24 cellular contexts compared by ENCODE assay signal in genomic region chr1:214464303-214465287, GRCh38.
DNase-seq lines count a peak whose midpoint lies in the region; ATAC-seq, FAIRE-seq and TF ChIP-seq lines count a peak whose summit lies in the region.
"Had no signal": no experiment of that assay in that cellular context is flagged by ENCODE, and none has a peak within 500 bp of the region (broad histone marks: within the 10 kb centered on the region; RNA-seq: fewer than 3 reads in every experiment).

No MANE protein-coding gene starts in this region.

- peak; percentile 53 for FAIRE-seq in D721Med (lab: Jason Lieb, UNC)
- FAIRE-seq: H1, islet of Langerhans had no signal

- CTCF ChIA-PET in HEK293T (lab: Yijun Ruan, JAX) = no interaction called here

- H3K4me1 Mint-ChIP-seq in endodermal cell = peaks cover 37% of the 10 kb centered on the region
- H3K4me1 Mint-ChIP-seq: activated CD4-positive, alpha-beta memory T cell treated with anti-CD3 and anti-CD28 coated beads, Interleukin-2, amount 10 ng/mL, durations not matched to agents 7 days and 5 days; IgD-negative memory B cell; stimulated activated effector memory CD8-positive, alpha-beta T cell treated with anti-CD3 and anti-CD28 coated beads, Interleukin-12 subunit alpha, Interleukin-12 subunit beta, amount 100 ng/mL, for 72 hours had no signal

- H2AFZ ChIP-seq in osteoblast (ENCODE audit: low read length) = no peak overlapping the region

- no peaks in the 10 kb centered on the region for H3K27me3 Mint-ChIP-seq in endodermal cell (ENCODE audit: insufficient read depth)
- H3K27me3 Mint-ChIP-seq: type B pancreatic cell had no signal

- TF ChIP-seq CTCF in D721Med (IDR thresholded peaks at IDR 0.05; ENCODE audit: insufficient read depth, missing control alignments) = no peak
- TF ChIP-seq CTCF in endodermal cell (conservative IDR thresholded peaks at IDR 0.05) = no peak
- TF ChIP-seq CTCF in osteoblast (IDR thresholded peaks at IDR 0.05; ENCODE audit: extremely low read depth, low read depth, low read length) = no peak

- H3K79me2 ChIP-seq in osteoblast (ENCODE audit: insufficient read depth, low read length) = peaks cover 98% of the 10 kb centered on the region

- no peaks in the 10 kb centered on the region for H3K9me3 ChIP-seq in endodermal cell (ENCODE audit: control insufficient read depth, low read length)
- no peaks in the 10 kb centered on the region for H3K9me3 ChIP-seq in osteoblast (ENCODE audit: low read depth, low read length)

- DNase-seq in D721Med (ENCODE audit: insufficient read length, low spot score) = no peak
- peak; percentile 57 to 83 for DNase-seq in NCI-H446 (lab: John Stamatoyannopoulos, UW)
- no peak for DNase-seq in endodermal cell
- no peak for DNase-seq in osteoblast (ENCODE audit: insufficient read length, low spot score, missing footprints)
- no peak for DNase-seq in activated CD8-positive, alpha-beta memory T cell treated with anti-CD3 and anti-CD28 coated beads, Interleukin-2, amount 50 U/mL, for 48 hours
- no peak for DNase-seq in middle frontal gyrus (ENCODE audit: extremely low spot score, low spot score)
- DNase-seq in HEK293T (ENCODE audit: extremely low spot score) = no peak
- DNase-seq: activated CD4-positive, alpha-beta memory T cell treated with anti-CD3 and anti-CD28 coated beads, Interleukin-2, amount 10 ng/mL, durations not matched to agents 7 days and 5 days; activated T-cell treated with anti-CD3 and anti-CD28 coated beads, Interleukin-2, amount 50 U/mL, for 4 hours; central memory CD4-positive, alpha-beta T cell; DND-41; effector CD8-positive, alpha-beta T cell; mesenchymal stem cell; MM.1S; SIG-M5; stimulated activated CD4-positive, alpha-beta T cell treated with anti-CD3 and anti-CD28 coated beads, Interleukin-15, amount 100 ng/mL, for 24 hours had no signal

- POLR2A ChIA-PET in HEK293T (lab: Yijun Ruan, JAX) = no interaction called here

- H3K4me3 ChIP-seq in endodermal cell (ENCODE audit: low read length) = no peak overlapping the region
- H3K4me3 ChIP-seq in osteoblast (ENCODE audit: insufficient read depth, low read length) = no peak overlapping the region

- no peak overlapping the region for H3K9ac ChIP-seq in endodermal cell (ENCODE audit: extremely low read depth, low read length, poor library complexity, severe bottlenecking)

- peaks cover 16% of the 10 kb centered on the region for H3K36me3 ChIP-seq in endodermal cell (ENCODE audit: control insufficient read depth, insufficient read depth, low read length)
- peaks cover 39% of the 10 kb centered on the region for H3K36me3 ChIP-seq in osteoblast (ENCODE audit: insufficient read depth, low read length)

- H3K4me2 ChIP-seq in osteoblast (ENCODE audit: insufficient read depth, low read length) = no peak overlapping the region

- no peak overlapping the region for H3K4me3 Mint-ChIP-seq in endodermal cell
- H3K4me3 Mint-ChIP-seq: activated CD4-positive, alpha-beta memory T cell treated with anti-CD3 and anti-CD28 coated beads, Interleukin-2, amount 10 ng/mL, durations not matched to agents 7 days and 5 days; activated T-cell treated with anti-CD3 and anti-CD28 coated beads, Interleukin-2, amount 50 U/mL, for 4 hours; nephron; stimulated activated effector memory CD8-positive, alpha-beta T cell treated with anti-CD3 and anti-CD28 coated beads, Interleukin-12 subunit alpha, Interleukin-12 subunit beta, amount 100 ng/mL, for 72 hours; T-helper 1 cell treated with Interleukin-12 subunit alpha and Interleukin-12 subunit beta and Interleukin-4 antibody, amounts not matched to agents 30 μg/mL and 1 μg/mL, for 36 hours; type B pancreatic cell had no signal

- H3K27ac Mint-ChIP-seq in endodermal cell = no peak overlapping the region
- H3K27ac Mint-ChIP-seq: activated CD4-positive, alpha-beta memory T cell treated with anti-CD3 and anti-CD28 coated beads, Interleukin-2, amount 10 ng/mL, durations not matched to agents 7 days and 5 days; IgD-negative memory B cell; stimulated activated effector memory CD8-positive, alpha-beta T cell treated with anti-CD3 and anti-CD28 coated beads, Interleukin-12 subunit alpha, Interleukin-12 subunit beta, amount 100 ng/mL, for 72 hours; T-helper 1 cell treated with Interleukin-12 subunit alpha and Interleukin-12 subunit beta and Interleukin-4 antibody, amounts not matched to agents 30 μg/mL and 1 μg/mL, for 36 hours; type B pancreatic cell had no signal

- H3K27me3 ChIP-seq in endodermal cell (ENCODE audit: control insufficient read depth, insufficient read depth, low read length, poor library complexity, severe bottlenecking) (no peaks in the 10 kb centered on the region), osteoblast (ENCODE audit: insufficient read depth, low read length) (no peaks in the 10 kb centered on the region)

- no peak for ATAC-seq in GM18870 (IDR thresholded peaks at IDR 0.05; ENCODE audit: unreplicated experiment)
- ATAC-seq: activated T-cell treated with anti-CD3 and anti-CD28 coated beads, Interleukin-2, amount 50 U/mL, for 4 hours; stimulated activated effector memory CD8-positive, alpha-beta T cell treated with anti-CD3 and anti-CD28 coated beads, Interleukin-12 subunit alpha, Interleukin-12 subunit beta, amount 100 ng/mL, for 72 hours had no signal

- H3K27ac ChIP-seq in endodermal cell (ENCODE audit: low read depth, low read length) = peak overlapping the region; percentile 49
- peak overlapping the region; percentile 40 for H3K27ac ChIP-seq in osteoblast (ENCODE audit: low read depth, low read length)

- no peaks in the 10 kb centered on the region for H3K9me3 Mint-ChIP-seq in endodermal cell
- H3K9me3 Mint-ChIP-seq: activated CD4-positive, alpha-beta memory T cell treated with anti-CD3 and anti-CD28 coated beads, Interleukin-2, amount 10 ng/mL, durations not matched to agents 7 days and 5 days; activated T-cell treated with anti-CD3 and anti-CD28 coated beads, Interleukin-2, amount 50 U/mL, for 4 hours; IgD-negative memory B cell; nephron; stimulated activated effector memory CD8-positive, alpha-beta T cell treated with anti-CD3 and anti-CD28 coated beads, Interleukin-12 subunit alpha, Interleukin-12 subunit beta, amount 100 ng/mL, for 72 hours; T-helper 1 cell treated with Interleukin-12 subunit alpha and Interleukin-12 subunit beta and Interleukin-4 antibody, amounts not matched to agents 30 μg/mL and 1 μg/mL, for 36 hours; type B pancreatic cell had no signal

- 94 to 96% methylated on average over 24 to 31 of the region's 32 CpGs for WGBS in endodermal cell (ENCODE audit: insufficient coverage in 1 of 2, insufficient read length in 1 of 2), 2 experiments

- H4K20me1 ChIP-seq in osteoblast (ENCODE audit: insufficient read depth, low read length) = peaks cover 18% of the 10 kb centered on the region

- peaks cover 14% of the 10 kb centered on the region for H3K36me3 Mint-ChIP-seq in endodermal cell (ENCODE audit: low read depth)
- H3K36me3 Mint-ChIP-seq: IgD-negative memory B cell; stimulated activated effector memory CD8-positive, alpha-beta T cell treated with anti-CD3 and anti-CD28 coated beads, Interleukin-12 subunit alpha, Interleukin-12 subunit beta, amount 100 ng/mL, for 72 hours had no signal

- H3K4me1 ChIP-seq in endodermal cell (ENCODE audit: control insufficient read depth, insufficient read depth, low read length) = peaks cover 14% of the 10 kb centered on the region
- H3K4me1 ChIP-seq in osteoblast (ENCODE audit: insufficient read depth, low read length) = peaks cover 27% of the 10 kb centered on the region

TF ChIP-seq in HEK293T, 16 proteins besides CTCF, POLR2A, EP300 and RAD21:
- TF ChIP-seq FOXM1 (IDR thresholded peaks at IDR 0.05; ENCODE audit: borderline replicate concordance) (no peak), CTBP1 (IDR thresholded peaks at IDR 0.05; ENCODE audit: borderline replicate concordance) (no peak), LEF1 (IDR thresholded peaks at IDR 0.05; ENCODE audit: borderline replicate concordance) (no peak), SUZ12 (IDR thresholded peaks at IDR 0.05) (no peak), ELF4 (IDR thresholded peaks at IDR 0.05) (no peak), SP1 (IDR thresholded peaks at IDR 0.05) (no peak), TARDBP (IDR thresholded peaks at IDR 0.05) (no peak), ARNT (IDR thresholded peaks at IDR 0.05) (no peak), HDGF (IDR thresholded peaks at IDR 0.05; ENCODE audit: borderline replicate concordance) (no peak), L3MBTL2 (conservative IDR thresholded peaks at IDR 0.05) (no peak), ZNF384 (IDR thresholded peaks at IDR 0.05) (no peak)

Comparison
In these comparisons a context has a peak if more than half of its experiments do, and no peak if none do; other contexts are left out.
1. DNase-seq: peak in NCI-H446 (2 of 2); none in D721Med (single experiment), endodermal cell (single experiment), osteoblast (single experiment), activated CD8-positive, alpha-beta memory T cell treated with anti-CD3 and anti-CD28 coated beads, Interleukin-2, amount 50 U/mL, for 48 hours (single experiment), middle frontal gyrus (single experiment) and HEK293T (single experiment).